1 cellular context compared by ENCODE assay signal in genomic region chr6:113352831-113353230, GRCh38.
TF ChIP-seq lines count a peak whose summit lies in the region.

No MANE protein-coding gene starts in this region.

TF ChIP-seq in HEK293, 187 proteins besides CTCF, POLR2A, EP300 and RAD21 (continued from another document):
- TF ChIP-seq PRDM6 (tag by site-specific recombination; IDR thresholded peaks at IDR 0.05), result 0 out of 2 replicates have a peak, but pooled peaks have one; percentile 21
